Comparison of ENCODE assay signal across 24 cellular contexts in the genomic region with DNA sequence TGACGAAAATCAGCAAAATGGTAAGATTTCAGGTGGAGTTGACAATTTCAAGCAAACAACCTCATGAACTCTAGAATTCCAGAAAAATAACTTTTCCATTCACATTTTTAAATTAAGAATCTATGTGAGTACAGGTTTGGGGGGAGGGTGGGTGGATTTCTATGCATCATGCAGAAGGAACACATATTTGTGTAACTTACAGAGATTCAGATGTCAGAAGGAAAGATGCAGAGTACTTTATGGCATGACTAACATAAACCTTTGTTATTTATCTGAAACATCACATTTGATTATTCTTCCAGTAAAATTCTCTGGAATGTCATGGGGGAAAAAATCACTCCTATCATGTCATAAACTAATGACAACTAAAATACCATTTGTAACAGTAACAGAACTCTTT.
"Had no signal": no experiment of that assay in that cellular context is flagged by ENCODE, and none has a peak within 500 bp of the region (broad histone marks: within the 10 kb centered on the region; RNA-seq: fewer than 3 reads in every experiment).

No MANE protein-coding gene starts in this region.

- H3K27ac ChIP-seq: cardiac muscle cell, coronary artery, dorsolateral prefrontal cortex, pancreas, prostate gland, tibial nerve had no signal

- H3K27me3 ChIP-seq: cardiac muscle cell, dorsolateral prefrontal cortex, tibial nerve had no signal

- H3K9me3 ChIP-seq: pancreas, prostate gland, tibial nerve had no signal

- H3K4me3 ChIP-seq: cardiac muscle cell, coronary artery, dorsolateral prefrontal cortex, pancreas, prostate gland, tibial nerve had no signal

- H3K36me3 ChIP-seq: cardiac muscle cell, pancreas, prostate gland, tibial nerve had no signal

- DNase-seq: activated CD4-positive, alpha-beta T cell treated with anti-CD3 and anti-CD28 coated beads for 1 hour; activated CD4-positive, alpha-beta T cell treated with anti-CD3 and anti-CD28 coated beads, Interleukin-2, amount 10 ng/mL, durations not matched to agents 7 days and 5 days; activated CD8-positive, alpha-beta T cell treated with anti-CD3 and anti-CD28 coated beads for 36 hours; activated T-cell treated with anti-CD3 and anti-CD28 coated beads, Interleukin-2, amount 50 U/mL, for 4 hours; aorta; cerebellar nuclear complex; dorsolateral prefrontal cortex; effector memory CD4-positive, alpha-beta T cell; left cardiac atrium; left ventricle myocardium superior; mammary epithelial cell; pancreas; retina; stimulated activated CD4-positive, alpha-beta T cell treated with anti-CD3 and anti-CD28 coated beads, Interleukin-2, amount 100 ng/mL, for 48 hours; stimulated activated naive CD4-positive, alpha-beta T cell treated with Interleukin-2 at 50 U/mL for 16 hours; T-helper 2 cell had no signal

- H3K4me1 ChIP-seq: pancreas, prostate gland, tibial nerve had no signal

- ATAC-seq: activated CD8-positive, alpha-beta T cell treated with anti-CD3 and anti-CD28 coated beads for 36 hours; activated naive CD4-positive, alpha-beta T cell treated with anti-CD3 and anti-CD28 coated beads, Interleukin-2, amount 50 U/mL, for 72 hours; activated T-cell treated with anti-CD3 and anti-CD28 coated beads, Interleukin-2, amount 50 U/mL, for 4 hours; activated T-helper 17 cell treated with anti-CD3 and anti-CD28 coated beads, Interleukin-2, amount 50 U/mL, for 72 hours; left cardiac atrium; left ventricle myocardium superior; pancreas; sciatic nerve; WTC11 had no signal
